In the genomic region with DNA sequence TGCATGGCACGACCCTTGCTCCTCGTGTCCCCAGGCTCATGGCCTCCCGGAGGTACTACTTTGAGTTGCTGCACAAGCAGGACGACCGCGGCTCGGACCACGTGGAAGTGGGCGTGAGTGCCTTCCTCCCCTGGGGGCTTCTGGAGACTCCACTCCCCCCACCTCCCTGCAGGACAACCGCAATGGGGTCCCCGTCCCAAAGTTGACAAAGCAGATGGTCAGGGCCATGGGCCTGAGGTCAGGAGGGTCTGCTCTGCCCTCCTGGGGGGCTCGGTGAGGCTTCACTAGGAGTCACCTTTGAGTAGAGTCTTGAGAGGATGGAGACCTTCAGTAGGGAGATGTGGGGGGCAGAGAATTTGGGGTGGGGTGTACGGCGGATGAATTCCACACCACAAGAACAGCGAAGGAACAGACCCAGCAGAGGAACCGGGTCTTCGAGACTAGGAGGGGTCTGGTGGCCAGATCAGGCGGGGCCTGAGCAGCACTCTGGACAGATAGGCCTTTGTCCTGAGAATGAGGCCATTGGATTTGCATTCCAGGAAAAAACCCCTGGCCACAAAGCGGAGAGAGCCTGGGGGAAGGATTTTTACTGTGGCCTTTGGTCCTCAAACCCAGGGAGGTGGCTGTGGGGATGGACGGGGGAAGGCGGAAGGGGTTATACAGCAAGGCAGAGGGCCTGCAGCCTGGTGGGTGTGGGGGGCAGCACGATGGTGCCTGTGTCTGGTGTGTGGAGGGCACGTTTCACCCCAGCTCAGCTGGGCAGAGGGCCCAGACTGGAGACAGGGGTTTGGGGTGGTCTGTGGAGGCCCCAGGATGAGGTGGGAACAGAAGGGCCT, we compare ENCODE assay signal across 1 cellular context.
TF ChIP-seq lines count a peak whose summit lies in the region.

No MANE protein-coding gene starts in this region.

TF ChIP-seq in HepG2, 621 proteins besides CTCF, POLR2A, EP300 and RAD21 (continued from another document and continues in another):
- TF ChIP-seq ZNF142 (CRISPR knock-in tag; IDR thresholded peaks at IDR 0.05) (no peak), SRSF4 (IDR thresholded peaks at IDR 0.05; ENCODE audit: low read depth, low read length, poor library complexity, severe bottlenecking) (no peak), WIZ (CRISPR knock-in tag; IDR thresholded peaks at IDR 0.05) (no peak), ZNF770 (CRISPR knock-in tag; IDR thresholded peaks at IDR 0.05) (no peak), ISX (CRISPR knock-in tag; conservative IDR thresholded peaks at IDR 0.05) (no peak), TBP (CRISPR knock-in tag; IDR thresholded peaks at IDR 0.05) (no peak), ZNF180 (CRISPR knock-in tag; IDR thresholded peaks at IDR 0.05; ENCODE audit: borderline replicate concordance, low read depth) (no peak), SMAD3 (CRISPR knock-in tag; IDR thresholded peaks at IDR 0.05) (no peak), ZNF580 (CRISPR knock-in tag; IDR thresholded peaks at IDR 0.05; ENCODE audit: borderline replicate concordance, low read depth) (peak; percentile 59; the same call in 1 of the 2 replicates), MTERF4 (CRISPR knock-in tag; IDR thresholded peaks at IDR 0.05) (no peak), MED8 (CRISPR knock-in tag; IDR thresholded peaks at IDR 0.05; ENCODE audit: insufficient replicate concordance) (no peak), ZNF496 (CRISPR knock-in tag; IDR thresholded peaks at IDR 0.05; ENCODE audit: insufficient replicate concordance) (no peak), HBP1 (CRISPR knock-in tag; IDR thresholded peaks at IDR 0.05; ENCODE audit: low read depth) (no peak), TGIF2 (CRISPR knock-in tag; IDR thresholded peaks at IDR 0.05) (no peak), HES4 (CRISPR knock-in tag; IDR thresholded peaks at IDR 0.05; ENCODE audit: borderline replicate concordance) (no peak), TAF1 (CRISPR knock-in tag; IDR thresholded peaks at IDR 0.05) (peak; percentile 21; the same call in 1 of the 2 replicates), ZNF282 (IDR thresholded peaks at IDR 0.05; ENCODE audit: partially characterized antibody) (no peak), ZNF253 (CRISPR knock-in tag; IDR thresholded peaks at IDR 0.05; ENCODE audit: borderline replicate concordance) (no peak), ZC3H13 (CRISPR knock-in tag; IDR thresholded peaks at IDR 0.05) (no peak), REL (CRISPR knock-in tag; conservative IDR thresholded peaks at IDR 0.05) (no peak), DMAP1 (CRISPR knock-in tag; IDR thresholded peaks at IDR 0.05) (0 out of 2 replicates have a peak, but pooled peaks have one; percentile 31), NCOA5 (CRISPR knock-in tag; IDR thresholded peaks at IDR 0.05) (no peak), ADNP (CRISPR knock-in tag; IDR thresholded peaks at IDR 0.05) (no peak), PHF5A (CRISPR knock-in tag; IDR thresholded peaks at IDR 0.05; ENCODE audit: low read depth, unreplicated experiment) (no peak), ZNF552 (CRISPR knock-in tag; IDR thresholded peaks at IDR 0.05; ENCODE audit: borderline replicate concordance) (no peak), CSRNP2 (CRISPR knock-in tag; conservative IDR thresholded peaks at IDR 0.05; ENCODE audit: low read depth) (no peak), ZFP36 (IDR thresholded peaks at IDR 0.05; ENCODE audit: borderline replicate concordance, low read depth, low read length, partially characterized antibody) (no peak), ZFX (CRISPR knock-in tag; IDR thresholded peaks at IDR 0.05; ENCODE audit: low read depth) (peak; percentile 83), GPN1 (CRISPR knock-in tag; IDR thresholded peaks at IDR 0.05; ENCODE audit: borderline replicate concordance) (no peak), ZNF510 (CRISPR knock-in tag; IDR thresholded peaks at IDR 0.05; ENCODE audit: low read depth) (no peak), ZNF296 (CRISPR knock-in tag; conservative IDR thresholded peaks at IDR 0.05) (0 out of 2 replicates have a peak, but pooled peaks have one; percentile 61), SP2 (CRISPR knock-in tag; IDR thresholded peaks at IDR 0.05) (no peak), KAT2B (IDR thresholded peaks at IDR 0.05; ENCODE audit: borderline replicate concordance, low read depth, low read length) (no peak), ZNF225 (CRISPR knock-in tag; IDR thresholded peaks at IDR 0.05) (no peak), TBL1XR1 (IDR thresholded peaks at IDR 0.05; ENCODE audit: borderline replicate concordance, low read length, partially characterized antibody) (no peak), ELF3 (CRISPR knock-in tag; IDR thresholded peaks at IDR 0.05) (peak; percentile 72), CC2D1A (CRISPR knock-in tag; IDR thresholded peaks at IDR 0.05) (no peak), ZNF501 (CRISPR knock-in tag; IDR thresholded peaks at IDR 0.05) (no peak), ZNF256 (CRISPR knock-in tag; conservative IDR thresholded peaks at IDR 0.05) (peak; percentile 77; the same call in 1 of the 2 replicates), NFKB2 (CRISPR knock-in tag; IDR thresholded peaks at IDR 0.05; ENCODE audit: borderline replicate concordance) (peak; percentile 11; the same call in 1 of the 2 replicates)
- TF ChIP-seq, protein P1, sequence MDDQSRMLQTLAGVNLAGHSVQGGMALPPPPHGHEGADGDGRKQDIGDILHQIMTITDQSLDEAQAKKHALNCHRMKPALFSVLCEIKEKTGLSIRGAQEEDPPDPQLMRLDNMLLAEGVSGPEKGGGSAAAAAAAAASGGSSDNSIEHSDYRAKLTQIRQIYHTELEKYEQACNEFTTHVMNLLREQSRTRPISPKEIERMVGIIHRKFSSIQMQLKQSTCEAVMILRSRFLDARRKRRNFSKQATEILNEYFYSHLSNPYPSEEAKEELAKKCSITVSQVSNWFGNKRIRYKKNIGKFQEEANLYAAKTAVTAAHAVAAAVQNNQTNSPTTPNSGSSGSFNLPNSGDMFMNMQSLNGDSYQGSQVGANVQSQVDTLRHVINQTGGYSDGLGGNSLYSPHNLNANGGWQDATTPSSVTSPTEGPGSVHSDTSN (CRISPR knock-in tag; IDR thresholded peaks at IDR 0.05; ENCODE audit: borderline replicate concordance): no peak
- TF ChIP-seq, protein P2, sequence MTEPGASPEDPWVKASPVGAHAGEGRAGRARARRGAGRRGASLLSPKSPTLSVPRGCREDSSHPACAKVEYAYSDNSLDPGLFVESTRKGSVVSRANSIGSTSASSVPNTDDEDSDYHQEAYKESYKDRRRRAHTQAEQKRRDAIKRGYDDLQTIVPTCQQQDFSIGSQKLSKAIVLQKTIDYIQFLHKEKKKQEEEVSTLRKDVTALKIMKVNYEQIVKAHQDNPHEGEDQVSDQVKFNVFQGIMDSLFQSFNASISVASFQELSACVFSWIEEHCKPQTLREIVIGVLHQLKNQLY (CRISPR knock-in tag; IDR thresholded peaks at IDR 0.05): no peak
- TF ChIP-seq, protein P3, sequence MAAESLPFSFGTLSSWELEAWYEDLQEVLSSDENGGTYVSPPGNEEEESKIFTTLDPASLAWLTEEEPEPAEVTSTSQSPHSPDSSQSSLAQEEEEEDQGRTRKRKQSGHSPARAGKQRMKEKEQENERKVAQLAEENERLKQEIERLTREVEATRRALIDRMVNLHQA (CRISPR knock-in tag; IDR thresholded peaks at IDR 0.05): no peak
- TF ChIP-seq, protein P4, sequence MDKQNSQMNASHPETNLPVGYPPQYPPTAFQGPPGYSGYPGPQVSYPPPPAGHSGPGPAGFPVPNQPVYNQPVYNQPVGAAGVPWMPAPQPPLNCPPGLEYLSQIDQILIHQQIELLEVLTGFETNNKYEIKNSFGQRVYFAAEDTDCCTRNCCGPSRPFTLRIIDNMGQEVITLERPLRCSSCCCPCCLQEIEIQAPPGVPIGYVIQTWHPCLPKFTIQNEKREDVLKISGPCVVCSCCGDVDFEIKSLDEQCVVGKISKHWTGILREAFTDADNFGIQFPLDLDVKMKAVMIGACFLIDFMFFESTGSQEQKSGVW (CRISPR knock-in tag; IDR thresholded peaks at IDR 0.05; ENCODE audit: borderline replicate concordance): no peak
